18 cellular contexts compared by ENCODE assay signal in the genomic region with DNA sequence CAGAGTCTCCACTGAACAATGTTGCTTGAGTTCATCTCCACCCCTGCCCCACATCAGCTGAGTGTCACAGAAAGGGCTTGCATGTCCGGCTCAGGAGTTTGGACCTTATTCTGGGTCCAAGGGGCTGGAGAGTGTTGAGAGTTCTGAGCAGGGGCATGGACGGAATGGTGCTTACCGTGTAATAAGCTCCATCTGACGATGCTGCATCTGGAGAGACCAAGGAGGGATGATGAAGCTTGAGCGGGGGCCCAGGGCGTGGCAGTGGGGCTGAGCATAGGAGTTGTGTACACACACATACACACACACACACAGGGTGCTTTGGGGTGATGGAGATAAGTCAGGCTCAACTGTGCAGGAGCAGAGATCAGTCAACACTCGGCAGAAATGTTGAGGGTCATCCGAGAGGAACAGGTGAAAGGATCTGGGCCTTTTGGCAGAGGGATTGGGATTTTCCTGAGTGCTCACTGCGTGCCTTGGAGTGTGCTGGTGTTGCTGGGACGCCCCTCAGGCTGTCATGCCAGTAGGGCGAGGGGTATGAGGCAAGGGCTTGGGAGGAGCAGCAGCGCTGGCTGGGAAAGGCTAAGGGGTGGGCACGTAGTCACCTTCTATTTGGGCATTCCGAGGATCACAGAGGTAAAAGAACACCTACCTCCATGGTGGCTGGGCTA. TPM values are rescaled to one million over a fixed set of nuclear protein-coding genes. Genes with fewer than 3 reads are reported as not detected.
A peak's percentile ranks its signal among the peaks of the same experiment; 100 is the strongest.
DNase-seq lines count a peak whose midpoint lies in the region; ATAC-seq and TF ChIP-seq lines count a peak whose summit lies in the region.
"Had no signal": no experiment of that assay in that cellular context is flagged by ENCODE, and none has a peak within 500 bp of the region (broad histone marks: within the 10 kb centered on the region; RNA-seq: fewer than 3 reads in every experiment).

No MANE protein-coding gene starts in this region.

- H4K20me1 ChIP-seq in neural progenitor cell (ENCODE audit: low read depth), result no peaks in the 10 kb centered on the region

- peaks cover 56% of the 10 kb centered on the region for H3K4me1 Mint-ChIP-seq in neural progenitor cell

- H3K9me3 Mint-ChIP-seq in neural progenitor cell, result no peaks in the 10 kb centered on the region
- H3K9me3 Mint-ChIP-seq: stimulated activated naive CD8-positive, alpha-beta T cell treated with anti-CD3 and anti-CD28 coated beads, Interleukin-15, amount 100 ng/mL, for 72 hours had no signal

- TF ChIP-seq CTCF in right atrium auricular region (IDR thresholded peaks at IDR 0.05), result no peak
- no peak for TF ChIP-seq CTCF in heart right ventricle (IDR thresholded peaks at IDR 0.05)
- TF ChIP-seq CTCF in neural progenitor cell (IDR thresholded peaks at IDR 0.05), result no peak

- H2AFZ ChIP-seq in neural progenitor cell (replicated peaks), result no peak overlapping the region

- H3K4me3 Mint-ChIP-seq in neural progenitor cell, result peak overlapping the region; percentile 42

- no peak overlapping the region for H3K27ac Mint-ChIP-seq in neural progenitor cell

- no peaks in the 10 kb centered on the region for H3K36me3 ChIP-seq in right atrium auricular region
- H3K36me3 ChIP-seq in heart right ventricle, result peaks cover 0 to 7% (median 0%) of the 10 kb centered on the region in 9 donors
- H3K36me3 ChIP-seq in adipocyte (ENCODE audit: control insufficient read depth, insufficient read depth, low read length, severe bottlenecking), result peaks cover 5% of the 10 kb centered on the region
- H3K36me3 ChIP-seq in neural progenitor cell, result no peaks in the 10 kb centered on the region

- H3K4me3 ChIP-seq in right atrium auricular region, result no peak overlapping the region
- no peak overlapping the region for H3K4me3 ChIP-seq in heart right ventricle
- peak overlapping the region; percentile 95 for H3K4me3 ChIP-seq in adipocyte (ENCODE audit: low read length)
- H3K4me3 ChIP-seq in neural progenitor cell, result no peak overlapping the region

- no peak overlapping the region for H3K9ac ChIP-seq in adipocyte (ENCODE audit: low read length)
- H3K9ac ChIP-seq in neural progenitor cell, result no peak overlapping the region

- H3K9me3 ChIP-seq in right atrium auricular region (no peaks in the 10 kb centered on the region), heart right ventricle (no peaks in the 10 kb centered on the region), adipocyte (ENCODE audit: control insufficient read depth, low read length) (no peaks in the 10 kb centered on the region), neural progenitor cell (ENCODE audit: low read depth) (no peaks in the 10 kb centered on the region)

- no peak overlapping the region for H3K4me2 ChIP-seq in neural progenitor cell

- no peaks in the 10 kb centered on the region for H3K79me2 ChIP-seq in neural progenitor cell (ENCODE audit: low read depth)

- no peaks in the 10 kb centered on the region for H3F3A ChIP-seq in neural progenitor cell (ENCODE audit: low read depth)

- H3K36me3 Mint-ChIP-seq in neural progenitor cell, result peaks cover 1% of the 10 kb centered on the region

- intact Hi-C loops in heart right ventricle (cut with DNase I), result loop anchor here in 1 of 10 donors (5.0 kb wide), 1 partner anchor 114 kb away; a partner anchor contains a TSS

- DNase-seq in right atrium auricular region (ENCODE audit: low spot score), result no peak
- DNase-seq in heart right ventricle, result no peak
- no peak for DNase-seq in adipocyte (ENCODE audit: low read depth)
- no peak for DNase-seq in neural progenitor cell (ENCODE audit: low spot score)
- no peak for DNase-seq in dedifferentiated amniotic fluid mesenchymal stem cell (ENCODE audit: extremely low spot score)
- DNase-seq in NCI-H82 (lab: John Stamatoyannopoulos, UW), result no peak
- no peak for DNase-seq in EL
- DNase-seq: activated CD4-positive, alpha-beta T cell treated with anti-CD3 and anti-CD28 coated beads for 4 hours; activated CD8-positive, alpha-beta memory T cell treated with anti-CD3 and anti-CD28 coated beads, Interleukin-2, amount 50 U/mL, for 48 hours; Calu3; central memory CD4-positive, alpha-beta T cell; Kasumi-1; midbrain; NCI-H1436 treated with DMSO at 0.1 percent for 48 hours; stimulated activated naive CD8-positive, alpha-beta T cell treated with anti-CD3 and anti-CD28 coated beads, Interleukin-15, amount 100 ng/mL, for 72 hours; T-helper 9 cell had no signal

- WGBS in heart right ventricle, 2 donors, result 89 to 93% methylated on average over 14 of the region's 14 CpGs

- H3K27me3 Mint-ChIP-seq in neural progenitor cell (ENCODE audit: insufficient read depth, low read depth), result peaks cover 6% of the 10 kb centered on the region
- H3K27me3 Mint-ChIP-seq: stimulated activated naive CD8-positive, alpha-beta T cell treated with anti-CD3 and anti-CD28 coated beads, Interleukin-15, amount 100 ng/mL, for 72 hours had no signal

- H3K4me1 ChIP-seq in right atrium auricular region, result peaks cover 0 to 60% of the 10 kb centered on the region in 2 donors
- H3K4me1 ChIP-seq in heart right ventricle, result peaks cover 6 to 60% (median 36%) of the 10 kb centered on the region in 9 donors
- H3K4me1 ChIP-seq in adipocyte (ENCODE audit: control insufficient read depth, insufficient read depth, low read length), result peaks cover 58% of the 10 kb centered on the region
- peaks cover 12% of the 10 kb centered on the region for H3K4me1 ChIP-seq in neural progenitor cell

- ATAC-seq in heart right ventricle, result no peak
- no peak for ATAC-seq in HG03196 (IDR thresholded peaks at IDR 0.05; ENCODE audit: unreplicated experiment)
- ATAC-seq: Right ventricle myocardium inferior; stimulated activated naive CD8-positive, alpha-beta T cell treated with anti-CD3 and anti-CD28 coated beads, Interleukin-15, amount 100 ng/mL, for 72 hours had no signal

- H3K27me3 ChIP-seq in right atrium auricular region (no peaks in the 10 kb centered on the region), heart right ventricle (no peaks in the 10 kb centered on the region), adipocyte (replicated peaks; ENCODE audit: control insufficient read depth, insufficient read depth, low read length) (no peaks in the 10 kb centered on the region), neural progenitor cell (peaks cover 11% of the 10 kb centered on the region)

- H3K27ac ChIP-seq in right atrium auricular region, result peak overlapping the region; percentile 17 to 35
- no peak overlapping the region for H3K27ac ChIP-seq in heart right ventricle
- H3K27ac ChIP-seq in neural progenitor cell, result no peak overlapping the region

RNA-seq across cellular contexts. Expression of a gene that starts 2.3 kb away (rescaled TPM):
- 1 to 10 TPM; 8.0 to 8.6 TPM for total RNA-seq in right atrium auricular region
- 1 to 10 TPM; 3.6 to 6.6 (median 5.2) TPM for total RNA-seq in heart right ventricle
- polyA plus RNA-seq in heart right ventricle, result 1 to 10 TPM; 4.1 to 7.3 TPM
- total RNA-seq in neural progenitor cell (ENCODE audit: low replicate concordance), result 4.2 and 12.5 TPM in 2 replicates

RNA-seq across cellular contexts. Expression of a gene that starts 2.6 kb away (rescaled TPM):
- total RNA-seq in right atrium auricular region, result 10 to 100 TPM in 1 of 2 donors, 1 to 10 TPM in 1; 9.8 to 12.9 TPM
- total RNA-seq in heart right ventricle, result 1 to 10 TPM; 4.2 to 9.9 (median 6.7) TPM
- 1 to 10 TPM; 4.5 to 5.0 TPM for polyA plus RNA-seq in heart right ventricle
- total RNA-seq in neural progenitor cell (ENCODE audit: low replicate concordance), result 0.90 and 2.3 TPM in 2 replicates

RNA-seq across cellular contexts. Expression of a gene that starts 51.6 kb away (rescaled TPM):
- total RNA-seq in right atrium auricular region (10 to 100 TPM; 16.5 to 22.5 TPM), heart right ventricle (10 to 100 TPM in 9 of 10 donors, 1 to 10 TPM in 1; 9.6 to 19.5 (median 15.5) TPM), neural progenitor cell (ENCODE audit: low replicate concordance) (73.2 and 117 TPM in 2 replicates)
- 10 to 100 TPM; 21.1 to 69.1 TPM for polyA plus RNA-seq in heart right ventricle

Comparison
In these comparisons a context has a peak if more than half of its experiments do, and no peak if none do; other contexts are left out.
1. H3K27ac ChIP-seq: peak in right atrium auricular region (2 of 2); none in heart right ventricle (0 of 10) and neural progenitor cell (single experiment).